20 cellular contexts compared by ENCODE assay signal in genomic region chr3:17088017-17088416, GRCh38.
DNase-seq lines count a peak whose midpoint lies in the region; ATAC-seq and TF ChIP-seq lines count a peak whose summit lies in the region.
"Had no signal": no experiment of that assay in that cellular context is flagged by ENCODE, and none has a peak within 500 bp of the region (broad histone marks: within the 10 kb centered on the region; RNA-seq: fewer than 3 reads in every experiment).

No MANE protein-coding gene starts in this region.

- peaks cover 42% of the 10 kb centered on the region for H3K4me1 Mint-ChIP-seq in T-helper 1 cell treated with Interleukin-12 subunit alpha and Interleukin-12 subunit beta and Interleukin-4 antibody, amounts not matched to agents 30 μg/mL and 1 μg/mL, for 36 hours (ENCODE audit: low read depth)

- peak in 6 of 8 donors; percentile 55 to 87 (median 66) for ATAC-seq in heart right ventricle
- ATAC-seq in psoas muscle: peak; percentile 84 to 92 (median 88)
- ATAC-seq: activated CD4-positive, CD25-positive, alpha-beta regulatory T cell treated with anti-CD3 and anti-CD28 coated beads, Interleukin-2, amount 50 U/mL, for 24 hours; left colon had no signal

- intact Hi-C loops in heart right ventricle (cut with DNase I): no loop called here
- intact Hi-C loops in psoas muscle (cut with DNase I): loop anchor here in 1 of 2 donors (5.0 kb wide), 1 partner anchor 206 kb away; the partner anchor contains the start of gene PLCL2
- intact Hi-C loops in dorsolateral prefrontal cortex (cut with DNase I): no loop called here

- H3K27ac ChIP-seq in heart right ventricle (peak overlapping the region in 9 of 10 donors; percentile 24 to 74 (median 66)), psoas muscle (peak overlapping the region; percentile 87), dorsolateral prefrontal cortex (peak overlapping the region in 23 of 59 donors; percentile 2 to 59 (median 30))
- H3K27ac ChIP-seq: 22Rv1, BLaER1, parathyroid adenoma had no signal

- H3K27ac Mint-ChIP-seq in T-helper 1 cell treated with Interleukin-12 subunit alpha and Interleukin-12 subunit beta and Interleukin-4 antibody, amounts not matched to agents 30 μg/mL and 1 μg/mL, for 36 hours: peak overlapping the region; percentile 41

- H3K4me3 ChIP-seq in heart right ventricle (no peak overlapping the region), psoas muscle (peak overlapping the region; percentile 4), dorsolateral prefrontal cortex (no peak overlapping the region)
- H3K4me3 ChIP-seq: BLaER1, tibial nerve had no signal

- H3K36me3 Mint-ChIP-seq in T-helper 1 cell treated with Interleukin-12 subunit alpha and Interleukin-12 subunit beta and Interleukin-4 antibody, amounts not matched to agents 30 μg/mL and 1 μg/mL, for 36 hours (ENCODE audit: low read depth): peaks cover 66% of the 10 kb centered on the region

- no peaks in the 10 kb centered on the region for H3K27me3 Mint-ChIP-seq in T-helper 1 cell treated with Interleukin-12 subunit alpha and Interleukin-12 subunit beta and Interleukin-4 antibody, amounts not matched to agents 30 μg/mL and 1 μg/mL, for 36 hours (ENCODE audit: low read depth)

- H3K4me1 ChIP-seq in heart right ventricle (peaks cover 0 to 51% (median 24%) of the 10 kb centered on the region in 9 donors), psoas muscle (peaks cover 61% of the 10 kb centered on the region)
- H3K4me1 ChIP-seq: BLaER1, parathyroid adenoma had no signal

- TF ChIP-seq EP300 in Ishikawa (IDR thresholded peaks at IDR 0.05; ENCODE audit: borderline replicate concordance): no peak

- H3K27me3 ChIP-seq in heart right ventricle: no peaks in the 10 kb centered on the region
- no peaks in the 10 kb centered on the region for H3K27me3 ChIP-seq in psoas muscle (ENCODE audit: insufficient read depth in 3 of 3, low read length in 2 of 3)
- H3K27me3 ChIP-seq in dorsolateral prefrontal cortex: no peaks in the 10 kb centered on the region
- H3K27me3 ChIP-seq: BLaER1, tibial nerve had no signal

- peaks cover 11% of the 10 kb centered on the region for H3K9me3 Mint-ChIP-seq in T-helper 1 cell treated with Interleukin-12 subunit alpha and Interleukin-12 subunit beta and Interleukin-4 antibody, amounts not matched to agents 30 μg/mL and 1 μg/mL, for 36 hours

- TF ChIP-seq CTCF in heart right ventricle (IDR thresholded peaks at IDR 0.05) (no peak), psoas muscle (IDR thresholded peaks at IDR 0.05) (no peak), dorsolateral prefrontal cortex (IDR thresholded peaks at IDR 0.05 in 54 of 56, conservative IDR thresholded peaks at IDR 0.05 in 2 of 56; ENCODE audit: low read depth in 1 of 56, partially characterized antibody in 56 of 56) (no peak)

- peak overlapping the region; percentile 44 for H3K4me3 Mint-ChIP-seq in T-helper 1 cell treated with Interleukin-12 subunit alpha and Interleukin-12 subunit beta and Interleukin-4 antibody, amounts not matched to agents 30 μg/mL and 1 μg/mL, for 36 hours

- no peak for TF ChIP-seq RAD21 in Ishikawa (IDR thresholded peaks at IDR 0.05; ENCODE audit: low read depth)

- 44 to 74% methylated on average over 3 of the region's 3 CpGs for WGBS in heart right ventricle, 2 donors
- WGBS in psoas muscle, 3 donors: 22 to 36% (median 27%) methylated on average over 3 of the region's 3 CpGs

- H3K9me3 ChIP-seq in heart right ventricle (no peaks in the 10 kb centered on the region), psoas muscle (no peaks in the 10 kb centered on the region)

- DNase-seq in T-helper 1 cell (no peak), heart right ventricle (peak in 1 of 2 donors; percentile 15), psoas muscle (no peak), ecto neural progenitor cell (ENCODE audit: low spot score) (no peak), dorsolateral prefrontal cortex (no peak), DMS153 treated with DMSO at 0.1 percent for 48 hours (lab: John Stamatoyannopoulos, UW; ENCODE audit: unreplicated experiment) (no peak)
- DNase-seq: activated T-cell treated with anti-CD3 and anti-CD28 coated beads for 4 hours, KG1, left colon, NCI-H1092, NCI-H2081 treated with DMSO at 0.1 percent for 48 hours, NCI-H524, SHP77 treated with DMSO at 0.1 percent for 48 hours had no signal

- H3K36me3 ChIP-seq in heart right ventricle: peaks cover 0 to 58% (median 0%) of the 10 kb centered on the region in 9 donors
- H3K36me3 ChIP-seq in psoas muscle (ENCODE audit: insufficient read depth in 1 of 2, low read depth in 1 of 2): no peaks in the 10 kb centered on the region
- H3K36me3 ChIP-seq: tibial nerve had no signal

TF ChIP-seq in Ishikawa, 13 proteins besides CTCF, POLR2A, EP300 and RAD21:
- TF ChIP-seq TEAD4 (IDR thresholded peaks at IDR 0.05) (peak; percentile 39), TCF12 (IDR thresholded peaks at IDR 0.05; ENCODE audit: low read depth) (no peak)
